2 cellular contexts compared by ENCODE assay signal in genomic region chr17:82892869-82893565, GRCh38.
TF ChIP-seq lines count a peak whose summit lies in the region.

No MANE protein-coding gene starts in this region.

TF ChIP-seq in H1, 55 proteins besides CTCF, POLR2A, EP300 and RAD21:
- TF ChIP-seq GTF2F1 (IDR thresholded peaks at IDR 0.05; ENCODE audit: borderline replicate concordance, low read depth, low read length) (no peak), SIX5 (IDR thresholded peaks at IDR 0.05; ENCODE audit: low read depth, low read length) (no peak), BCL11A (IDR thresholded peaks at IDR 0.05; ENCODE audit: low read depth in 2 of 2, low read length in 2 of 2) (no peak), TCF12 (IDR thresholded peaks at IDR 0.05; ENCODE audit: low read depth, low read length) (no peak), KDM4A (IDR thresholded peaks at IDR 0.05; ENCODE audit: low read depth, low read length, severe bottlenecking) (no peak), RNF2 (IDR thresholded peaks at IDR 0.05; ENCODE audit: borderline replicate concordance, low read depth, low read length, missing control alignments, poor library complexity, severe bottlenecking) (no peak)
TF ChIP-seq in H1: peak in this region for 0.

TF ChIP-seq in SK-N-SH treated with all-trans-retinoic acid at 6 μM for 48 hours, 23 proteins besides CTCF, POLR2A, EP300 and RAD21:
- TF ChIP-seq ZFP3 (CRISPR knock-in tag; IDR thresholded peaks at IDR 0.05) (no peak), CREB5 (CRISPR knock-in tag; IDR thresholded peaks at IDR 0.05; ENCODE audit: low read depth) (no peak), ZC3H10 (CRISPR knock-in tag; IDR thresholded peaks at IDR 0.05) (no peak), TOX (CRISPR knock-in tag; IDR thresholded peaks at IDR 0.05; ENCODE audit: borderline replicate concordance) (no peak), SNAI2 (CRISPR knock-in tag; IDR thresholded peaks at IDR 0.05) (no peak), GLIS3 (CRISPR knock-in tag; IDR thresholded peaks at IDR 0.05) (no peak), POU6F1 (CRISPR knock-in tag; IDR thresholded peaks at IDR 0.05; ENCODE audit: borderline replicate concordance, low read depth) (no peak), ZNF70 (CRISPR knock-in tag; IDR thresholded peaks at IDR 0.05) (no peak), TSHZ2 (CRISPR knock-in tag; IDR thresholded peaks at IDR 0.05) (no peak), CSRNP3 (CRISPR knock-in tag; IDR thresholded peaks at IDR 0.05) (no peak), BACH2 (CRISPR knock-in tag; IDR thresholded peaks at IDR 0.05; ENCODE audit: borderline replicate concordance) (no peak), CSDC2 (CRISPR knock-in tag; IDR thresholded peaks at IDR 0.05) (no peak), ESRRG (CRISPR knock-in tag; IDR thresholded peaks at IDR 0.05) (no peak), TCF4 (CRISPR knock-in tag; IDR thresholded peaks at IDR 0.05; ENCODE audit: borderline replicate concordance) (no peak), ZNF565 (CRISPR knock-in tag; conservative IDR thresholded peaks at IDR 0.05; ENCODE audit: low read depth) (no peak), ZFP30 (CRISPR knock-in tag; IDR thresholded peaks at IDR 0.05) (no peak), RARB (CRISPR knock-in tag; IDR thresholded peaks at IDR 0.05) (no peak)
